1 cellular context compared by ENCODE assay signal in the genomic region with DNA sequence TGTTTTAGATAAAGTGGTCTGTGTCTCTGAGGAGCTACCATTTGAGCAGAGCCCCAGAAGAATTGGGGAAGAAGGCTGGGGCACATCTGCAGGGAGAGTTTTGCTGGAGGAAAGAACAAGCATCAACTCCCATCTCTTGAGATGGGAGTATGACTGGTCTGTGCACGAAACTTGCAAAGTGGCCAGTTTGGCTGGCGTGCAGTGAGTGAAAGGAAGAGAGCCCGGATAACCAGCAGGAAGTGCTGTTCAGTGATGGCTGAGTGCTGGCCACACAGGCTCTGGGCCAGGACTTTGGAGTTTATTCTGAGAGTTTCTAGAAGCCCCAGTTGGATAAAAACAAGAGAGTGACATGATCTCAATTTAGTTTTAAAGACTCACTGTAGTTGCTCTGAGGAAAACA.
TF ChIP-seq lines count a peak whose summit lies in the region.

No MANE protein-coding gene starts in this region.

TF ChIP-seq in IMR-90, 13 proteins besides CTCF, POLR2A, EP300 and RAD21 (continued from another document):
- TF ChIP-seq, protein P1, sequence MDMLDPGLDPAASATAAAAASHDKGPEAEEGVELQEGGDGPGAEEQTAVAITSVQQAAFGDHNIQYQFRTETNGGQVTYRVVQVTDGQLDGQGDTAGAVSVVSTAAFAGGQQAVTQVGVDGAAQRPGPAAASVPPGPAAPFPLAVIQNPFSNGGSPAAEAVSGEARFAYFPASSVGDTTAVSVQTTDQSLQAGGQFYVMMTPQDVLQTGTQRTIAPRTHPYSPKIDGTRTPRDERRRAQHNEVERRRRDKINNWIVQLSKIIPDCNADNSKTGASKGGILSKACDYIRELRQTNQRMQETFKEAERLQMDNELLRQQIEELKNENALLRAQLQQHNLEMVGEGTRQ (IDR thresholded peaks at IDR 0.05; ENCODE audit: low read depth, low read length), result no peak
- no peak for TF ChIP-seq FOS (IDR thresholded peaks at IDR 0.05; ENCODE audit: low read depth, low read length)
- TF ChIP-seq CEBPB (IDR thresholded peaks at IDR 0.05; ENCODE audit: low read depth, low read length), result no peak
